ENCODE assay signal across 11 cellular contexts in the genomic region with DNA sequence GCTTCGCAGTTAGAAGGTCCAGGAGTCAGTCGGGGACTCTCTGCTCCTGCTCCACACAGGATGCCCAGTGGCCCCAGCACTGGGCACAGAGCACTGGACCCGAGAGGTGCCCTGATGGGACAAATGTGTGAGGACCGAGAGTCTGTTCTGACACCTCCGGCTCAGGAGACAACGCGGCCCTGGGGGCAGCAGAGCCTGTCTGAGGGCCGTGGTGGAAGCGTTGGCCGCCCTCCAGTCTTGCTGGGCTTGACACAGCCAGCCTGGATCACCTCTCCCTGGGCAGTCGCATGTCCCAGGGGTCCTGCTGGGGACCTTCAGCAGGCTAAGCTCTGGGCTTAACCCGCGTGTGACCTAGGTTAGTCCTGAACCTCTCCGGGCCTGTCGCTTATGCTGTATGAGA. TPM values are rescaled to one million over a fixed set of nuclear protein-coding genes. Genes with fewer than 3 reads are reported as not detected.
DNase-seq lines count a peak whose midpoint lies in the region; ATAC-seq and TF ChIP-seq lines count a peak whose summit lies in the region.
"Had no signal": no experiment of that assay in that cellular context is flagged by ENCODE, and none has a peak within 500 bp of the region (broad histone marks: within the 10 kb centered on the region; RNA-seq: fewer than 3 reads in every experiment).

No MANE protein-coding gene starts in this region.

- H3K79me2 ChIP-seq in DND-41 (ENCODE audit: insufficient read depth, low read length): no peaks in the 10 kb centered on the region
- H3K79me2 ChIP-seq in smooth muscle cell (ENCODE audit: low read depth): no peaks in the 10 kb centered on the region

- no peak for TF ChIP-seq CTCF in DND-41 (IDR thresholded peaks at IDR 0.05; ENCODE audit: borderline replicate concordance, extremely low read depth, low read length, poor library complexity, severe bottlenecking)
- no peak for TF ChIP-seq CTCF in Panc1 (IDR thresholded peaks at IDR 0.05)
- no peak for TF ChIP-seq CTCF in smooth muscle cell (IDR thresholded peaks at IDR 0.05; ENCODE audit: borderline replicate concordance, insufficient read depth, poor library complexity, severe bottlenecking)

- CTCF ChIA-PET in Panc1 (lab: Charles Lee): interaction anchor here (0.6 to 5.1 kb wide), 9 partner anchors 11 to 231 kb away, joined by 3 to 42 read pairs (median 4); no protein-coding TSS in a partner anchor

- H3K9me3 ChIP-seq in DND-41 (ENCODE audit: insufficient read depth, low read length, severe bottlenecking): no peaks in the 10 kb centered on the region
- no peaks in the 10 kb centered on the region for H3K9me3 ChIP-seq in Panc1 (ENCODE audit: control insufficient read depth, insufficient read depth, low read depth, low read length)
- no peaks in the 10 kb centered on the region for H3K9me3 ChIP-seq in neuronal stem cell (replicated peaks in 1 of 2; ENCODE audit: control insufficient read depth in 2 of 2, insufficient read depth in 1 of 2, low read depth in 1 of 2, low read length in 2 of 2)
- H3K9me3 ChIP-seq in smooth muscle cell (replicated peaks; ENCODE audit: low read depth): no peaks in the 10 kb centered on the region
- H3K9me3 ChIP-seq: BE2C, HAP-1 had no signal

- ATAC-seq in DND-41 (ENCODE audit: insufficient read depth, low read depth): no peak
- ATAC-seq in HG03442 (IDR thresholded peaks at IDR 0.05; ENCODE audit: unreplicated experiment): peak; percentile 8
- peak; percentile 15; the same call in 1 of the 2 replicates for ATAC-seq in Panc1
- no peak for ATAC-seq in HG02938 (IDR thresholded peaks at IDR 0.05; ENCODE audit: unreplicated experiment)

- H3K4ac ChIP-seq in neuronal stem cell (ENCODE audit: low read length): no peak overlapping the region

- H4K20me1 ChIP-seq in DND-41 (ENCODE audit: insufficient read depth, low read length): no peaks in the 10 kb centered on the region
- H4K20me1 ChIP-seq in smooth muscle cell (ENCODE audit: low read depth): no peaks in the 10 kb centered on the region

- no TSS peak for BruUV-seq in Panc1 (replicated peaks; lab: Mats Ljungman, UMichigan)

- H3K27me3 ChIP-seq in DND-41 (ENCODE audit: insufficient read depth, low read length, poor library complexity): no peaks in the 10 kb centered on the region
- H3K27me3 ChIP-seq in Panc1 (ENCODE audit: control insufficient read depth, insufficient read depth, low read length): no peaks in the 10 kb centered on the region
- peaks cover 0 to 3% (median 0%) of the 10 kb centered on the region in 3 experiments for H3K27me3 ChIP-seq in neuronal stem cell (ENCODE audit: control insufficient read depth in 3 of 3, insufficient read depth in 3 of 3, low read depth in 1 of 3, low read length in 3 of 3)
- H3K27me3 ChIP-seq in smooth muscle cell (ENCODE audit: low read depth): no peaks in the 10 kb centered on the region
- H3K27me3 ChIP-seq: BE2C had no signal

- H3K27ac ChIP-seq in DND-41 (ENCODE audit: low read length) (peak overlapping the region; percentile 93), Panc1 (ENCODE audit: low read length) (no peak overlapping the region), neuronal stem cell (replicated peaks; ENCODE audit: low read length) (no peak overlapping the region), smooth muscle cell (ENCODE audit: low read depth) (no peak overlapping the region)
- H3K27ac ChIP-seq: PC-9 had no signal

- no peaks in the 10 kb centered on the region for H3F3A ChIP-seq in smooth muscle cell (ENCODE audit: low read depth)

- no peak overlapping the region for H3K18ac ChIP-seq in neuronal stem cell (ENCODE audit: low read length)

- peak overlapping the region; percentile 60 for H2BK12ac ChIP-seq in neuronal stem cell (ENCODE audit: low read length)

- H2AFZ ChIP-seq in DND-41 (ENCODE audit: low read depth, low read length): no peak overlapping the region
- peak overlapping the region; percentile 86 for H2AFZ ChIP-seq in neuronal stem cell (ENCODE audit: low read length)
- H2AFZ ChIP-seq in smooth muscle cell (ENCODE audit: low read depth): no peak overlapping the region
- H2AFZ ChIP-seq: PC-9 had no signal

- POLR2A ChIA-PET in Panc1 (lab: Charles Lee): no interaction called here

- WGBS in neuronal stem cell (ENCODE audit: extremely low coverage in 2 of 2, insufficient read length in 2 of 2, insufficient replicate concordance in 1 of 2), 2 donors: no CpG with 5 or more reads among the region's 15 CpGs
- 96% methylated on average over 15 of the region's 15 CpGs for WGBS in smooth muscle cell (ENCODE audit: low lambda C conversion rate)

- H2AK5ac ChIP-seq in neuronal stem cell (ENCODE audit: low read depth, low read length): no peak overlapping the region

- peak overlapping the region; percentile 67 for H3K14ac ChIP-seq in neuronal stem cell (ENCODE audit: low read length)

- H4K8ac ChIP-seq in neuronal stem cell (ENCODE audit: low read depth, low read length): no peak overlapping the region

- DNase-seq in DND-41 (no peak), Panc1 (ENCODE audit: low read depth, low spot score) (no peak), neuronal stem cell (ENCODE audit: low spot score) (no peak), smooth muscle cell (lab: John Stamatoyannopoulos, UW; ENCODE audit: unreplicated experiment) (no peak), NCI-H69 (lab: John Stamatoyannopoulos, UW) (no peak)
- DNase-seq in activated CD4-positive, alpha-beta T cell treated with anti-CD3 and anti-CD28 coated beads for 4 hours: no peak

- peaks cover 55% of the 10 kb centered on the region for H3K4me1 ChIP-seq in DND-41 (ENCODE audit: insufficient read depth, low read length)
- H3K4me1 ChIP-seq in Panc1 (ENCODE audit: control insufficient read depth, insufficient read depth, low read length): no peaks in the 10 kb centered on the region
- peaks cover 0 to 2% of the 10 kb centered on the region in 2 donors for H3K4me1 ChIP-seq in neuronal stem cell (ENCODE audit: control insufficient read depth in 2 of 2, insufficient read depth in 1 of 2, low read depth in 1 of 2, low read length in 2 of 2)
- H3K4me1 ChIP-seq in smooth muscle cell (ENCODE audit: low read depth): no peaks in the 10 kb centered on the region
- H3K4me1 ChIP-seq: BE2C, HAP-1 had no signal

- no peaks in the 10 kb centered on the region for H3K79me1 ChIP-seq in neuronal stem cell (ENCODE audit: low read depth, low read length)

- H2BK5ac ChIP-seq in neuronal stem cell (ENCODE audit: low read length): no peak overlapping the region

- no peaks in the 10 kb centered on the region for H3K36me3 ChIP-seq in DND-41 (ENCODE audit: insufficient read depth, low read length)
- H3K36me3 ChIP-seq in Panc1 (ENCODE audit: control insufficient read depth, insufficient read depth, low read length): no peaks in the 10 kb centered on the region
- H3K36me3 ChIP-seq in neuronal stem cell (replicated peaks in 1 of 2; ENCODE audit: control insufficient read depth in 2 of 2, insufficient read depth in 2 of 2, low read length in 2 of 2): no peaks in the 10 kb centered on the region
- H3K36me3 ChIP-seq in smooth muscle cell (ENCODE audit: low read depth): no peaks in the 10 kb centered on the region
- H3K36me3 ChIP-seq: BE2C, HAP-1 had no signal

- H3K4me3 ChIP-seq in DND-41 (ENCODE audit: low read depth in 1 of 2, low read length in 2 of 2) (no peak overlapping the region), Panc1 (ENCODE audit: low read depth in 2 of 2, low read length in 2 of 2) (no peak overlapping the region), neuronal stem cell (ENCODE audit: low read length in 2 of 2) (no peak overlapping the region), smooth muscle cell (no peak overlapping the region)
- H3K4me3 ChIP-seq: HAP-1, PC-9 had no signal

- H3K23ac ChIP-seq in neuronal stem cell (ENCODE audit: low read depth, low read length, poor library complexity): no peak overlapping the region

- H2BK15ac ChIP-seq in neuronal stem cell (ENCODE audit: low read length): no peak overlapping the region

- no peak overlapping the region for H2BK120ac ChIP-seq in neuronal stem cell (ENCODE audit: low read depth, low read length)

- in situ Hi-C loops in Panc1 (cut with HindIII; ENCODE audit: low pct_unique_long_range_greater_than_20kb, low sequenced_read_pairs): no loop called here

- H4K91ac ChIP-seq in neuronal stem cell (ENCODE audit: low read depth, low read length, poor library complexity): no peak overlapping the region

- intact Hi-C loops in Panc1 (cut with micrococcal nuclease; ENCODE audit: unreplicated experiment): loop anchor here (1.0 to 10.0 kb wide), 3 partner anchors 51 to 231 kb away; no protein-coding TSS in a partner anchor

- H3K4me2 ChIP-seq in DND-41 (ENCODE audit: insufficient read depth, low read length) (no peak overlapping the region), neuronal stem cell (ENCODE audit: insufficient read depth, low read length, poor library complexity, severe bottlenecking) (no peak overlapping the region), smooth muscle cell (no peak overlapping the region)
- H3K4me2 ChIP-seq: PC-9 had no signal

- H3K9ac ChIP-seq in DND-41 (ENCODE audit: low read depth, low read length) (no peak overlapping the region), neuronal stem cell (ENCODE audit: low read depth, low read length, poor library complexity) (peak overlapping the region; percentile 74), smooth muscle cell (ENCODE audit: low read depth) (no peak overlapping the region)

RNA-seq across cellular contexts. Expression of a gene that starts 23.1 kb away (rescaled TPM):
- total RNA-seq in Panc1 (2021; ENCODE audit: unreplicated experiment) (1.6 TPM), smooth muscle cell (5.8 and 20.6 TPM in 2 replicates)
- polyA plus RNA-seq in Panc1 (2012; ENCODE audit: insufficient read length): 1.2 TPM
- 1.3 TPM for polyA plus RNA-seq in neuronal stem cell (2013, experiment 1 of 2)
- 1.8 TPM for polyA plus RNA-seq in neuronal stem cell (2013, experiment 2 of 2)
- polyA plus RNA-seq in smooth muscle cell: 9.7 and 21.7 TPM in 2 replicates

Comparison
In these comparisons a context has a peak if more than half of its experiments do, and no peak if none do; other contexts are left out.
1. ATAC-seq: peak in HG03442 (single experiment) and Panc1 (single experiment); none in DND-41 (single experiment) and HG02938 (single experiment).